Comparison of ENCODE assay signal across 1 cellular context in genomic region chr3:58418227-58418626, GRCh38.
TF ChIP-seq lines count a peak whose summit lies in the region.

No MANE protein-coding gene starts in this region.

TF ChIP-seq in HepG2, 621 proteins besides CTCF, POLR2A, EP300 and RAD21:
- 0 out of 2 replicates have a peak, but pooled peaks have one; percentile 29 for TF ChIP-seq FOXJ3 (CRISPR knock-in tag; IDR thresholded peaks at IDR 0.05; ENCODE audit: borderline replicate concordance)
- no peak for TF ChIP-seq ZNF598 (CRISPR knock-in tag; IDR thresholded peaks at IDR 0.05; ENCODE audit: borderline replicate concordance)
- TF ChIP-seq ZNF629 (CRISPR knock-in tag; conservative IDR thresholded peaks at IDR 0.05) = peak; percentile 85
- TF ChIP-seq HNF4G (IDR thresholded peaks at IDR 0.05; ENCODE audit: borderline replicate concordance, low read depth, low read length) = 0 out of 2 replicates have a peak, but pooled peaks have one; percentile 7
- no peak for TF ChIP-seq HNF4G (CRISPR knock-in tag; IDR thresholded peaks at IDR 0.05; ENCODE audit: borderline replicate concordance, low read depth)
- 0 out of 2 replicates have a peak, but pooled peaks have one; percentile 27 for TF ChIP-seq ZFP90 (CRISPR knock-in tag; IDR thresholded peaks at IDR 0.05; ENCODE audit: borderline replicate concordance)
- TF ChIP-seq ZNF33B (CRISPR knock-in tag; IDR thresholded peaks at IDR 0.05) = 0 out of 2 replicates have a peak, but pooled peaks have one; percentile 42
- peak; percentile 60 for TF ChIP-seq HNF4A (CRISPR knock-in tag; IDR thresholded peaks at IDR 0.05)
- no peak for TF ChIP-seq ZNF230 (CRISPR knock-in tag; IDR thresholded peaks at IDR 0.05)
TF ChIP-seq in HepG2: peak in this region for 6.
